1 cellular context compared by ENCODE assay signal in the genomic region with DNA sequence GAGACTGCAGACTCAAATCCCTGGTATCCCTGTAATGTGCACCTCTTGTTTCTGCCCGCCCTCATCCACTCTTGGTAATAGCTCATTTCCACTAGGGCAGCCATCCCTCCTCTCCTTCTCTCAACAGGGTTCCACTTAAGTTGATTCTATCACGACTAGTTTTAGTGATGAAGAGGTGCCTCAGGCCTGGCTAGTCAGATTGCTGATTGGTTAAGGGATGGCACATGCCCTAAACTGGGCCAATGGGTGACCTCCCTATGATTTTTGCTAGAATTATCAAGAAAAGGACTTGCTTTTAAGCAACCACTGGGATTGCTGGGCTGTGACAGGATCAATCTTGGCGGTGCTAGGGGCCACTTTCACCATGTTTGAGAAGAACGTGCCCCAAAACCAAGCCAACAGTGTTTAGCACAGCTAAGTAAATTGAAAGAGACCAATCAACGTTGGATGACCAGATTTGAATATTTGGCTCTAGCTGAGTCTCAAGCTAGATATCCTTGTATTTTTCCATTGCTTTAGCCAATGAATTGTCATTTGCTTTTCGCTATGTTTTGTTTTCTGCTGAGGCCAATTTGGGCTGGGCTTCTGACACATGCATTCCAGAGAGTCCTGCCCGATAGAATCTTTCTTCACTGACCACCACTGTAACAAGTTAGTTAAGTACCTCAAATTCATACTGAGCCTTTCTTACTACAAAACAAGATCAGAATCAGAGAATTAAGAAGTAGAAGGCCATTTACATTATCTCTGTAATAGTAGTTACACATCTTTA.
TF ChIP-seq lines count a peak whose summit lies in the region.

No MANE protein-coding gene starts in this region.

TF ChIP-seq in H1, 55 proteins besides CTCF, POLR2A, EP300 and RAD21 (continued from another document):
- TF ChIP-seq RBBP5 (IDR thresholded peaks at IDR 0.05; ENCODE audit: borderline replicate concordance, low read depth, low read length) (no peak), KDM5A (IDR thresholded peaks at IDR 0.05; ENCODE audit: low read length) (no peak), TAF7 (optimal IDR thresholded peaks at IDR 0.05; ENCODE audit: borderline replicate concordance, low read depth, low read length) (no peak), SIN3A (conservative IDR thresholded peaks at IDR 0.05 in 1 of 2, IDR thresholded peaks at IDR 0.05 in 1 of 2; ENCODE audit: low read depth in 1 of 2, low read length in 2 of 2) (no peak), CHD2 (IDR thresholded peaks at IDR 0.05; ENCODE audit: low read length) (no peak), KDM4A (IDR thresholded peaks at IDR 0.05; ENCODE audit: low read depth, low read length, severe bottlenecking) (no peak), CBX8 (IDR thresholded peaks at IDR 0.05; ENCODE audit: borderline replicate concordance, low read depth, low read length) (no peak), YY1 (IDR thresholded peaks at IDR 0.05; ENCODE audit: low read depth, low read length) (no peak), SRF (IDR thresholded peaks at IDR 0.05; ENCODE audit: low read depth, low read length) (no peak), SIX5 (IDR thresholded peaks at IDR 0.05; ENCODE audit: low read depth, low read length) (no peak), SP4 (IDR thresholded peaks at IDR 0.05; ENCODE audit: low read length) (no peak), EGR1 (IDR thresholded peaks at IDR 0.05; ENCODE audit: borderline replicate concordance, low read depth, low read length) (no peak), JUN (IDR thresholded peaks at IDR 0.05; ENCODE audit: low read depth, low read length) (no peak), TAF1 (IDR thresholded peaks at IDR 0.05; ENCODE audit: low read depth, low read length) (no peak)
- TF ChIP-seq, protein P1, sequence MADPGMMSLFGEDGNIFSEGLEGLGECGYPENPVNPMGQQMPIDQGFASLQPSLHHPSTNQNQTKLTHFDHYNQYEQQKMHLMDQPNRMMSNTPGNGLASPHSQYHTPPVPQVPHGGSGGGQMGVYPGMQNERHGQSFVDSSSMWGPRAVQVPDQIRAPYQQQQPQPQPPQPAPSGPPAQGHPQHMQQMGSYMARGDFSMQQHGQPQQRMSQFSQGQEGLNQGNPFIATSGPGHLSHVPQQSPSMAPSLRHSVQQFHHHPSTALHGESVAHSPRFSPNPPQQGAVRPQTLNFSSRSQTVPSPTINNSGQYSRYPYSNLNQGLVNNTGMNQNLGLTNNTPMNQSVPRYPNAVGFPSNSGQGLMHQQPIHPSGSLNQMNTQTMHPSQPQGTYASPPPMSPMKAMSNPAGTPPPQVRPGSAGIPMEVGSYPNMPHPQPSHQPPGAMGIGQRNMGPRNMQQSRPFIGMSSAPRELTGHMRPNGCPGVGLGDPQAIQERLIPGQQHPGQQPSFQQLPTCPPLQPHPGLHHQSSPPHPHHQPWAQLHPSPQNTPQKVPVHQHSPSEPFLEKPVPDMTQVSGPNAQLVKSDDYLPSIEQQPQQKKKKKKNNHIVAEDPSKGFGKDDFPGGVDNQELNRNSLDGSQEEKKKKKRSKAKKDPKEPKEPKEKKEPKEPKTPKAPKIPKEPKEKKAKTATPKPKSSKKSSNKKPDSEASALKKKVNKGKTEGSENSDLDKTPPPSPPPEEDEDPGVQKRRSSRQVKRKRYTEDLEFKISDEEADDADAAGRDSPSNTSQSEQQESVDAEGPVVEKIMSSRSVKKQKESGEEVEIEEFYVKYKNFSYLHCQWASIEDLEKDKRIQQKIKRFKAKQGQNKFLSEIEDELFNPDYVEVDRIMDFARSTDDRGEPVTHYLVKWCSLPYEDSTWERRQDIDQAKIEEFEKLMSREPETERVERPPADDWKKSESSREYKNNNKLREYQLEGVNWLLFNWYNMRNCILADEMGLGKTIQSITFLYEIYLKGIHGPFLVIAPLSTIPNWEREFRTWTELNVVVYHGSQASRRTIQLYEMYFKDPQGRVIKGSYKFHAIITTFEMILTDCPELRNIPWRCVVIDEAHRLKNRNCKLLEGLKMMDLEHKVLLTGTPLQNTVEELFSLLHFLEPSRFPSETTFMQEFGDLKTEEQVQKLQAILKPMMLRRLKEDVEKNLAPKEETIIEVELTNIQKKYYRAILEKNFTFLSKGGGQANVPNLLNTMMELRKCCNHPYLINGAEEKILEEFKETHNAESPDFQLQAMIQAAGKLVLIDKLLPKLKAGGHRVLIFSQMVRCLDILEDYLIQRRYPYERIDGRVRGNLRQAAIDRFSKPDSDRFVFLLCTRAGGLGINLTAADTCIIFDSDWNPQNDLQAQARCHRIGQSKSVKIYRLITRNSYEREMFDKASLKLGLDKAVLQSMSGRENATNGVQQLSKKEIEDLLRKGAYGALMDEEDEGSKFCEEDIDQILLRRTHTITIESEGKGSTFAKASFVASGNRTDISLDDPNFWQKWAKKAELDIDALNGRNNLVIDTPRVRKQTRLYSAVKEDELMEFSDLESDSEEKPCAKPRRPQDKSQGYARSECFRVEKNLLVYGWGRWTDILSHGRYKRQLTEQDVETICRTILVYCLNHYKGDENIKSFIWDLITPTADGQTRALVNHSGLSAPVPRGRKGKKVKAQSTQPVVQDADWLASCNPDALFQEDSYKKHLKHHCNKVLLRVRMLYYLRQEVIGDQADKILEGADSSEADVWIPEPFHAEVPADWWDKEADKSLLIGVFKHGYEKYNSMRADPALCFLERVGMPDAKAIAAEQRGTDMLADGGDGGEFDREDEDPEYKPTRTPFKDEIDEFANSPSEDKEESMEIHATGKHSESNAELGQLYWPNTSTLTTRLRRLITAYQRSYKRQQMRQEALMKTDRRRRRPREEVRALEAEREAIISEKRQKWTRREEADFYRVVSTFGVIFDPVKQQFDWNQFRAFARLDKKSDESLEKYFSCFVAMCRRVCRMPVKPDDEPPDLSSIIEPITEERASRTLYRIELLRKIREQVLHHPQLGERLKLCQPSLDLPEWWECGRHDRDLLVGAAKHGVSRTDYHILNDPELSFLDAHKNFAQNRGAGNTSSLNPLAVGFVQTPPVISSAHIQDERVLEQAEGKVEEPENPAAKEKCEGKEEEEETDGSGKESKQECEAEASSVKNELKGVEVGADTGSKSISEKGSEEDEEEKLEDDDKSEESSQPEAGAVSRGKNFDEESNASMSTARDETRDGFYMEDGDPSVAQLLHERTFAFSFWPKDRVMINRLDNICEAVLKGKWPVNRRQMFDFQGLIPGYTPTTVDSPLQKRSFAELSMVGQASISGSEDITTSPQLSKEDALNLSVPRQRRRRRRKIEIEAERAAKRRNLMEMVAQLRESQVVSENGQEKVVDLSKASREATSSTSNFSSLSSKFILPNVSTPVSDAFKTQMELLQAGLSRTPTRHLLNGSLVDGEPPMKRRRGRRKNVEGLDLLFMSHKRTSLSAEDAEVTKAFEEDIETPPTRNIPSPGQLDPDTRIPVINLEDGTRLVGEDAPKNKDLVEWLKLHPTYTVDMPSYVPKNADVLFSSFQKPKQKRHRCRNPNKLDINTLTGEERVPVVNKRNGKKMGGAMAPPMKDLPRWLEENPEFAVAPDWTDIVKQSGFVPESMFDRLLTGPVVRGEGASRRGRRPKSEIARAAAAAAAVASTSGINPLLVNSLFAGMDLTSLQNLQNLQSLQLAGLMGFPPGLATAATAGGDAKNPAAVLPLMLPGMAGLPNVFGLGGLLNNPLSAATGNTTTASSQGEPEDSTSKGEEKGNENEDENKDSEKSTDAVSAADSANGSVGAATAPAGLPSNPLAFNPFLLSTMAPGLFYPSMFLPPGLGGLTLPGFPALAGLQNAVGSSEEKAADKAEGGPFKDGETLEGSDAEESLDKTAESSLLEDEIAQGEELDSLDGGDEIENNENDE (IDR thresholded peaks at IDR 0.05; ENCODE audit: insufficient replicate concordance, low read length), result no peak
